10 cellular contexts compared by ENCODE assay signal in the genomic region with DNA sequence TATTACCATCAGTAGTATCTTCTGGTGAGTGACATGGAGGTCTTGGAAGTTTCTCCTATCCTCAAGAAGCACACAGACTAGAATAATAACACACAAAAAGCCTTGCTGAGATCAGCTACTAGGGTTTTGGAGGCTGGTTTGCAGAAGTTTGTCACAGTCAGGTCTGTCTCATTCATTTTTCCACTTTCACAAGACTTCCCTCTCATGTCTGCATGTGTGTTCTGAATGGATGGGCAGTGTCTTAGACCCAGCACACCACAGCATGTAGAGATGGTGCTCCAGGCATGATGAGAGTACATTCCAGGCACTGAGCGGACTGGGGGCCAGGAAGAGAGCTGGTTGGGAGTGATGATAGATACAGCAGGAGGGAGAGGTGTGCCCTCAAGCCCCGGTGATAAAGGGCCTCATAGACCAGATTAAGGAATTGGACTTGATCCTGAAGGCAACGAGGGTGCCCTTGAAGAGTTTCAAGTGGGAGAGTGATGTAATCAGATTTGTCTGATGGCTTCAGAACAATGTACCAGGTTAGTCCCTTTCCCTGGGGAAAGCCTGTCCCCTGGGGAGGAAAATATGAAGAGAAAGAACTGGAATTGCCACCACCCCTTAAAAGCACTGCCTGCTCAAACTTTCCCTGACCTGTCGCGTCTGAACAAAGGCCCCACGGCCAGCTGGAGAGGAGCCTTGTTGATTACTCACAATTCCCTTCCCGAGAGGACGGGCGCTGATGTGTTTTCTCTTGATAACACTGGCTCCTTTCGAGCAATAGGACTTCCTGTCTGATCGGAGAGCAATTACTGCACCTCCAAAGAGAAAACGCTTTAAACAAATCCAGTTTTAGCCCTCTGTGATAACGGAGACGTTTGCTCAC. TPM values are rescaled to one million over a fixed set of nuclear protein-coding genes. Genes with fewer than 3 reads are reported as not detected.
DNase-seq lines count a peak whose midpoint lies in the region; ATAC-seq, FAIRE-seq and TF ChIP-seq lines count a peak whose summit lies in the region.
"Had no signal": no experiment of that assay in that cellular context is flagged by ENCODE, and none has a peak within 500 bp of the region (broad histone marks: within the 10 kb centered on the region; RNA-seq: fewer than 3 reads in every experiment).

No MANE protein-coding gene starts in this region.

- TF ChIP-seq CTCF in liver (IDR thresholded peaks at IDR 0.05; ENCODE audit: low read depth, low read length, missing input control) (no peak), HepG2 (CRISPR knock-in tag; IDR thresholded peaks at IDR 0.05) (no peak)

- no peak overlapping the region for H4K91ac ChIP-seq in mesenchymal stem cell (ENCODE audit: low read length)

- H3K27me3 ChIP-seq in liver (ENCODE audit: control insufficient read depth in 4 of 4, insufficient read depth in 4 of 4, low read length in 3 of 4) = no peaks in the 10 kb centered on the region
- H3K27me3 ChIP-seq in HepG2 (ENCODE audit: control insufficient read depth in 1 of 2, insufficient read depth in 2 of 2, low read length in 2 of 2) = peaks cover 0 to 21% of the 10 kb centered on the region in 2 experiments; a peak in 2 of 5 replicates
- H3K27me3 ChIP-seq in mesenchymal stem cell (ENCODE audit: control insufficient read depth in 1 of 2, insufficient read depth in 1 of 2, low read length in 2 of 2) = peaks cover 0 to 75% of the 10 kb centered on the region in 2 experiments
- no peaks in the 10 kb centered on the region for H3K27me3 ChIP-seq in aorta (ENCODE audit: control insufficient read depth in 1 of 2, insufficient read depth in 2 of 2, low read length in 1 of 2)

- peak overlapping the region; percentile 5 to 14 for H3K18ac ChIP-seq in mesenchymal stem cell (ENCODE audit: low read depth in 1 of 2, low read length in 2 of 2)

- H2BK12ac ChIP-seq in mesenchymal stem cell (ENCODE audit: low read length in 2 of 2) = peak overlapping the region in 1 of 2 experiments; percentile 1

- no peak for TF ChIP-seq POLR2A in HepG2 (IDR thresholded peaks at IDR 0.05; ENCODE audit: insufficient read depth in 1 of 2, low read depth in 2 of 2, low read length in 2 of 2)

- H3K36me3 ChIP-seq in liver (ENCODE audit: control insufficient read depth in 4 of 4, insufficient read depth in 3 of 4, low read depth in 1 of 4, low read length in 3 of 4) = no peaks in the 10 kb centered on the region
- no peaks in the 10 kb centered on the region for H3K36me3 ChIP-seq in HepG2 (replicated peaks in 1 of 2; ENCODE audit: control insufficient read depth in 1 of 2, insufficient read depth in 2 of 2, low read length in 2 of 2)
- H3K36me3 ChIP-seq in mesenchymal stem cell (ENCODE audit: control insufficient read depth in 1 of 2, insufficient read depth in 2 of 2, low read depth in 1 of 2, low read length in 2 of 2) = no peaks in the 10 kb centered on the region
- H3K36me3 ChIP-seq in aorta (ENCODE audit: control insufficient read depth in 1 of 2, insufficient read depth in 2 of 2, low read length in 1 of 2) = no peaks in the 10 kb centered on the region

- intact Hi-C loops in HepG2 (cut with micrococcal nuclease; ENCODE audit: unreplicated experiment) (no loop called here), aorta (cut with DNase I) (no loop called here)

- H3K9ac ChIP-seq in liver (ENCODE audit: low read depth in 1 of 2, low read length in 2 of 2) (no peak overlapping the region), HepG2 (ENCODE audit: insufficient read depth, low read depth, low read length) (no peak overlapping the region), mesenchymal stem cell (ENCODE audit: low read length) (peak overlapping the region; percentile 2)

- H3K23ac ChIP-seq in mesenchymal stem cell (ENCODE audit: low read length in 2 of 2) = no peak overlapping the region

- H3K4me3 ChIP-seq in liver (ENCODE audit: low read depth in 1 of 3, low read length in 3 of 3) (no peak overlapping the region), HepG2 (replicated peaks in 1 of 3; ENCODE audit: insufficient read depth in 1 of 3, low read depth in 2 of 3, low read length in 3 of 3) (no peak overlapping the region), mesenchymal stem cell (ENCODE audit: insufficient read depth in 1 of 2, low read depth in 1 of 2, low read length in 2 of 2) (no peak overlapping the region), aorta (ENCODE audit: low read length in 2 of 2) (no peak overlapping the region)

- no peaks in the 10 kb centered on the region for H4K20me1 ChIP-seq in HepG2 (ENCODE audit: insufficient read depth, low read length)

- H3K9me3 ChIP-seq in liver (ENCODE audit: control insufficient read depth in 4 of 4, low read length in 3 of 4) = peaks cover 0 to 3% (median under 1%) of the 10 kb centered on the region in 4 donors
- no peaks in the 10 kb centered on the region for H3K9me3 ChIP-seq in HepG2 (ENCODE audit: low read length)
- peaks cover 8% of the 10 kb centered on the region for H3K9me3 ChIP-seq in mesenchymal stem cell (ENCODE audit: control insufficient read depth, low read length)
- no peaks in the 10 kb centered on the region for H3K9me3 ChIP-seq in aorta (ENCODE audit: control insufficient read depth, low read length)

- TF ChIP-seq RAD21 in liver (IDR thresholded peaks at IDR 0.05) (peak; percentile 15 to 28), HepG2 (CRISPR knock-in tag; IDR thresholded peaks at IDR 0.05) (no peak)

- DNase-seq in HepG2 (ENCODE audit: low spot score) (no peak), caudate nucleus (lab: John Stamatoyannopoulos, UW) (no peak), mesenchymal stem cell (peak; percentile 78), aorta (peak; percentile 83 to 87), NCI-H2029 (lab: John Stamatoyannopoulos, UW) (no peak)
- DNase-seq in stimulated activated CD4-positive, alpha-beta T cell treated with anti-CD3 and anti-CD28 coated beads, Interleukin-15, amount 100 ng/mL, for 24 hours = no peak
- no peak for DNase-seq in NK-92 treated with Interleukin-12 subunit alpha and Interleukin-12 subunit beta, amount 100 ng/mL, for 24 hours (lab: John Stamatoyannopoulos, UW)
- DNase-seq: NCI-H1105 treated with DMSO at 0.1 percent for 48 hours had no signal

- no peaks in the 10 kb centered on the region for H3K79me1 ChIP-seq in mesenchymal stem cell (replicated peaks; ENCODE audit: low read length, poor library complexity, severe bottlenecking)

- in situ Hi-C loops in HepG2 (cut with HindIII; ENCODE audit: extremely low pct_ligation_motif_present, low pct_unique_long_range_greater_than_20kb) = no loop called here

- POLR2A ChIA-PET in HepG2 (lab: Yijun Ruan, JAX) = no interaction called here

- H3K4me1 ChIP-seq in liver (ENCODE audit: control insufficient read depth in 4 of 4, insufficient read depth in 4 of 4, low read length in 3 of 4) = no peaks in the 10 kb centered on the region
- no peaks in the 10 kb centered on the region for H3K4me1 ChIP-seq in HepG2 (ENCODE audit: insufficient read depth, low read length)
- peaks cover 2% of the 10 kb centered on the region for H3K4me1 ChIP-seq in mesenchymal stem cell (ENCODE audit: control insufficient read depth, insufficient read depth, low read depth, low read length)
- H3K4me1 ChIP-seq in aorta (ENCODE audit: control insufficient read depth in 1 of 2, insufficient read depth in 2 of 2, low read length in 2 of 2) = peaks cover 2 to 6% of the 10 kb centered on the region in 2 donors

- 37% methylated on average over 14 of the region's 14 CpGs for WGBS in liver
- under 1% methylated on average over 8 of the region's 14 CpGs for WGBS in HepG2 (ENCODE audit: low lambda C conversion rate)
- 17% methylated on average over 11 of the region's 14 CpGs for WGBS in mesenchymal stem cell
- WGBS in aorta, 2 donors = 6% methylated on average over 14 of the region's 14 CpGs

- no peak overlapping the region for H2AFZ ChIP-seq in HepG2 (ENCODE audit: low read length)
- H2AFZ ChIP-seq in mesenchymal stem cell (ENCODE audit: low read depth, low read length) = peak overlapping the region; percentile 51

- no TSS peak for BruUV-seq in HepG2 (replicated peaks; lab: Mats Ljungman, UMichigan)

- no peak overlapping the region for H2BK15ac ChIP-seq in mesenchymal stem cell (ENCODE audit: low read depth, poor library complexity, severe bottlenecking)

- no peak for FAIRE-seq in HepG2 (lab: Jason Lieb, UNC)

- H3K79me2 ChIP-seq in HepG2 (ENCODE audit: insufficient read depth, low read length) = no peaks in the 10 kb centered on the region

- no peak overlapping the region for H2AK5ac ChIP-seq in mesenchymal stem cell (ENCODE audit: low read length, severe bottlenecking)

- H3K27ac ChIP-seq in liver (ENCODE audit: low read depth in 1 of 2, low read length in 2 of 2) = peak overlapping the region in 1 of 2 donors; percentile 37
- H3K27ac ChIP-seq in HepG2 (ENCODE audit: extremely low read length, insufficient read depth, low read length) = no peak overlapping the region
- H3K27ac ChIP-seq in caudate nucleus (ENCODE audit: low read depth, low read length) = peak overlapping the region; percentile 14
- no peak overlapping the region for H3K27ac ChIP-seq in mesenchymal stem cell (ENCODE audit: low read length, poor library complexity, severe bottlenecking)
- H3K27ac ChIP-seq in aorta (ENCODE audit: low read depth in 1 of 2, low read length in 2 of 2) = peak overlapping the region; percentile 30 to 88

- H3K4me2 ChIP-seq in HepG2 (ENCODE audit: low read depth, low read length) (no peak overlapping the region), mesenchymal stem cell (ENCODE audit: low read length, poor library complexity, severe bottlenecking) (no peak overlapping the region)

- CTCF ChIA-PET in HepG2 (lab: Yijun Ruan, JAX; ENCODE audit: low intra/inter-chr PET ratio, low total read pairs) = no interaction called here

- H3K14ac ChIP-seq in mesenchymal stem cell (ENCODE audit: low read length in 2 of 2) = peak overlapping the region in 1 of 2 experiments; percentile 35

- TF ChIP-seq EP300 in HepG2 (IDR thresholded peaks at IDR 0.05; ENCODE audit: low read depth in 2 of 2, low read length in 2 of 2) (no peak), HepG2 (CRISPR knock-in tag; IDR thresholded peaks at IDR 0.05; ENCODE audit: borderline replicate concordance) (no peak)

- H3K4ac ChIP-seq in mesenchymal stem cell (ENCODE audit: low read depth in 1 of 2, low read length in 2 of 2) = no peak overlapping the region

- no peak overlapping the region for H4K8ac ChIP-seq in mesenchymal stem cell (ENCODE audit: low read length)

- no peak for ATAC-seq in HepG2
- peak; percentile 81 for ATAC-seq in aorta (ENCODE audit: low FRiP score)

- no peak overlapping the region for H2BK120ac ChIP-seq in mesenchymal stem cell (ENCODE audit: low read depth, low read length)

- no peak overlapping the region for H2BK5ac ChIP-seq in mesenchymal stem cell (ENCODE audit: low read depth, low read length, poor library complexity, severe bottlenecking)

RNA-seq across cellular contexts. Expression of gene LMO2, which starts 45.1 kb away (rescaled TPM):
- total RNA-seq in liver (10 to 100 TPM in 1 of 2 donors, 1 to 10 TPM in 1; 5.9 to 81.9 TPM), HepG2 (2016; rRNA removed; fragmentation: Illumina TruSeq; extraction: Trizol) (not detected in 2 replicates), aorta (10 to 100 TPM; 25.5 to 51.7 TPM)
- polyA plus RNA-seq in liver (1 to 10 TPM; 1.5 to 6.1 TPM), HepG2 (2011; rRNA removed) (not detected in 2 replicates), aorta (10 to 100 TPM; 50.8 to 72.4 TPM)
- total RNA-seq in HepG2 (2016; cell fraction: cytosol; rRNA removed; fragmentation: Illumina TruSeq; extraction: Trizol; ENCODE audit: low read depth) = not detected in 2 replicates
- total RNA-seq in HepG2 (2016; cell fraction: insoluble cytoplasmic fraction; rRNA removed; fragmentation: Illumina TruSeq; extraction: Trizol) = not detected in 2 replicates
- total RNA-seq in HepG2 (2016; cell fraction: membrane; rRNA removed; fragmentation: Illumina TruSeq; extraction: Trizol) = not detected in 2 replicates
- total RNA-seq in HepG2 (2016; cell fraction: nucleus; rRNA removed; fragmentation: Illumina TruSeq; extraction: Trizol) = not detected in 2 replicates
- polyA plus RNA-seq in HepG2 (2011; cell fraction: cytosol; rRNA removed) = not detected in 2 replicates
- polyA plus RNA-seq in HepG2 (2011; cell fraction: nucleus; rRNA removed) = not detected in 2 replicates
- polyA plus RNA-seq in HepG2 (2012) = not detected in 2 replicates
- not detected in 2 replicates for polyA plus RNA-seq in HepG2 (2016; cell fraction: cytosol; fragmentation: Illumina TruSeq; extraction: Trizol; ENCODE audit: low read depth)
- polyA plus RNA-seq in HepG2 (2016; cell fraction: insoluble cytoplasmic fraction; fragmentation: Illumina TruSeq; extraction: Trizol; ENCODE audit: low read depth) = not detected in 2 replicates
- polyA plus RNA-seq in HepG2 (2016; cell fraction: membrane; fragmentation: Illumina TruSeq; extraction: Trizol; ENCODE audit: low read depth) = not detected in 2 replicates
- not detected in 2 replicates for polyA plus RNA-seq in HepG2 (2016; cell fraction: nucleus; fragmentation: Illumina TruSeq; extraction: Trizol; ENCODE audit: insufficient read depth, low read depth)
- 0.28 and 0.30 TPM in 2 replicates for polyA minus RNA-seq in HepG2 (2011; rRNA and poly(A)+ RNA removed; ENCODE audit: low replicate concordance)
- not detected in 2 replicates for polyA minus RNA-seq in HepG2 (2011; cell fraction: cytosol; rRNA and poly(A)+ RNA removed)
- not detected in 2 replicates for polyA minus RNA-seq in HepG2 (2011; cell fraction: nucleus; rRNA and poly(A)+ RNA removed)
- polyA plus RNA-seq in mesenchymal stem cell (2013, experiment 1 of 2) = 0.26 TPM
- polyA plus RNA-seq in mesenchymal stem cell (2013, experiment 2 of 2) = 0.34 TPM
- polyA plus RNA-seq: BJ had no signal

Comparison
In these comparisons a context has a peak if more than half of its experiments do, and no peak if none do; other contexts are left out.
1. RNA of gene LMO2, which starts 45.1 kb away (total RNA-seq): 5.9 to 81.9 TPM in liver and 25.5 to 51.7 TPM in aorta; not detected in HepG2; every median in the first group is over 4 times any median in the second.
2. H3K27ac ChIP-seq: peak in caudate nucleus (single experiment) and aorta (2 of 2); none in HepG2 (single experiment) and mesenchymal stem cell (single experiment).
3. DNase-seq: peak in mesenchymal stem cell (single experiment) and aorta (2 of 2); none in HepG2 (single experiment), caudate nucleus (0 of 61), stimulated activated CD4-positive, alpha-beta T cell treated with anti-CD3 and anti-CD28 coated beads, Interleukin-15, amount 100 ng/mL, for 24 hours (single experiment), NCI-H2029 (single experiment) and NK-92 treated with Interleukin-12 subunit alpha and Interleukin-12 subunit beta, amount 100 ng/mL, for 24 hours (single experiment).